ENCODE assay signal across 27 cellular contexts in the genomic region with DNA sequence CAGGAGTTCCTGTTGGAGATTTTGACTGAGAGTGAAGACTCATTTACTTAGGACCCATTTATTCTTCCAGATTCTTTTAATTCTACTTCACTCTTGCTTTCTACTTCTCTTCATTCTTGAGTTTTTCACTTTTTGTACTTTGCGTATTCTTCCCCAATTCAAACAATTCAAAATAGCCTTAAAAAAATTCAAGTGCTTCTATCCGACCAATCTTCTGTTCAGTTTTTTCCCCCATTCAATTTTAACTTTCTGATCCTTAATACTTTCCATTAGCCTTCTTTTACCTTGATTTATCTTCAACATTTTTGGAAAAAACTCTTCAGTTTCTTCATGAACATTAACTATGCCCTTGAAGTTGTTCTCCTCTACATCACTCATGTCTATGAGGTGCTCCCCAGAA.
A peak's percentile ranks its signal among the peaks of the same experiment; 100 is the strongest.
DNase-seq lines count a peak whose midpoint lies in the region; TF ChIP-seq lines count a peak whose summit lies in the region.
"Had no signal": no experiment of that assay in that cellular context is flagged by ENCODE, and none has a peak within 500 bp of the region (broad histone marks: within the 10 kb centered on the region; RNA-seq: fewer than 3 reads in every experiment).

No MANE protein-coding gene starts in this region.

- no peak overlapping the region for H3K27ac ChIP-seq in HEK293 (ENCODE audit: extremely low read depth, low read depth, low read length)
- H3K27ac ChIP-seq: 22Rv1; A549; BLaER1; BLaER1 treated with 17β-estradiol and CSF1 and Interleukin-3, amounts not matched to agents 10 nM and 100 nM; C4-2B had no signal

- no peak for DNase-seq in HuH-7 (ENCODE audit: low spot score)
- DNase-seq: 8988T; ACHN; AML-193; BE2C; C1 segment of cervical spinal cord; Caco-2; Calu3; CD4-positive, alpha-beta memory T cell; CD4-positive, alpha-beta T cell; CD4-positive, CD25-positive, alpha-beta regulatory T cell; CD8-positive, alpha-beta memory T cell; CD8-positive, alpha-beta T cell; COR-L47; DMS 273 treated with DMSO at 0.1 percent for 48 hours; DMS153; DMS53; DMS79; DMS79 treated with DMSO at 0.1 percent for 48 hours; DND-41; EL had no signal

- POLR2A ChIA-PET in HEK293 (lab: Yijun Ruan, JAX): no interaction called here

- H3K9me3 ChIP-seq in HEK293 (ENCODE audit: control insufficient read depth, insufficient read depth, low read depth, low read length): no peaks in the 10 kb centered on the region
- H3K9me3 ChIP-seq: A549, BE2C, Caco-2 had no signal

- H3K4me1 ChIP-seq in HEK293 (ENCODE audit: control insufficient read depth, insufficient read depth, low read length): no peaks in the 10 kb centered on the region
- H3K4me1 ChIP-seq: BE2C, Caco-2 had no signal

- no peaks in the 10 kb centered on the region for H3K36me3 ChIP-seq in HEK293 (ENCODE audit: control insufficient read depth in 2 of 2, insufficient read depth in 1 of 2, low read length in 2 of 2)
- H3K36me3 ChIP-seq: BE2C had no signal

- no peak overlapping the region for H3K4me3 ChIP-seq in HEK293 (ENCODE audit: low read depth, low read length)
- H3K4me3 ChIP-seq: A549; BLaER1; BLaER1 treated with 17β-estradiol and CSF1 and Interleukin-3, amounts not matched to agents 10 nM and 100 nM had no signal

- no peak for TF ChIP-seq CTCF in HEK293 (tag by site-specific recombination; IDR thresholded peaks at IDR 0.05)

- CTCF ChIA-PET in HEK293 (lab: Yijun Ruan, JAX): no interaction called here

TF ChIP-seq in HEK293, 187 proteins besides CTCF, POLR2A, EP300 and RAD21:
- TF ChIP-seq PRDM1 (tag by site-specific recombination; IDR thresholded peaks at IDR 0.05) (peak; percentile 92), SCRT2 (tag by site-specific recombination; IDR thresholded peaks at IDR 0.05) (no peak)
